20 cellular contexts compared by ENCODE assay signal in the genomic region with DNA sequence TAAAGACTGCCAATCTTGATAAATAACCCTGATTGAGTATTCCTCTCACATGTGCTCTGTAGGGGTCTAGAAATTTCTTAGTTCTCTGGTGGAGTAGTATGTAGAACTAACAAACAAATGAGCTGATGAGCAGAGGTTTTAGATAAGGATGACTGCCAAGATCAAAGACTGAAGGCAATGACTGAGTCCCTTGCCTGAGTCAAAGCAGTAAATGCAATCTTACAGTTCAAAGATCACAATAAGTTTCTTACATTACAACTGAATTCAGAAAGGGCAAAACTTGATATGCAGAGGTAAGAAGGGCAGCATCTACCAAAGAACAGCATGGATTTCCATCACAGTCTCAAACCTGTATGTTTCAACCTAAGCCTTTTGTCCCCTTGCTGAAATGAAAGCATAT.
"Had no signal": no experiment of that assay in that cellular context is flagged by ENCODE, and none has a peak within 500 bp of the region (broad histone marks: within the 10 kb centered on the region; RNA-seq: fewer than 3 reads in every experiment).

No MANE protein-coding gene starts in this region.

- H3K36me3 ChIP-seq: MG63, SJSA1 had no signal

- H3K27ac ChIP-seq: SJSA1, SK-N-MC had no signal

- FAIRE-seq: RCC 7860 had no signal

- H3K4me3 ChIP-seq: MG63, SJSA1, SK-N-MC had no signal

- H3K4me1 ChIP-seq: SJSA1 had no signal

- DNase-seq: KBM-7, MG63, NCI-H1092 treated with DMSO at 0.1 percent for 48 hours, NCI-H1436, NCI-H187, NCI-H2029, NCI-H2081 treated with DMSO at 0.1 percent for 48 hours, NCI-H2171, NCI-H226, NCI-H446, NCI-H510A, NCI-H524 treated with DMSO at 0.1 percent for 48 hours, NCI-H69, NCI-H774, Right ventricle myocardium superior, RPMI8226, SIG-M5 had no signal

- H3K9me3 ChIP-seq: MG63, SJSA1 had no signal

- H3K27me3 ChIP-seq: MG63, SJSA1 had no signal
